ENCODE assay signal across 25 cellular contexts in genomic region chr6:138089325-138089724, GRCh38. TPM values are rescaled to one million over a fixed set of nuclear protein-coding genes. Genes with fewer than 3 reads are reported as not detected.
DNase-seq lines count a peak whose midpoint lies in the region; ATAC-seq, FAIRE-seq and TF ChIP-seq lines count a peak whose summit lies in the region.
"Had no signal": no experiment of that assay in that cellular context is flagged by ENCODE, and none has a peak within 500 bp of the region (broad histone marks: within the 10 kb centered on the region; RNA-seq: fewer than 3 reads in every experiment).

No MANE protein-coding gene starts in this region.

- BruUV-seq in HCT116 (replicated peaks; lab: Mats Ljungman, UMichigan) = no TSS peak

- H3K4me3 Mint-ChIP-seq in mesothelial cell of epicardium = no peak overlapping the region
- no peak overlapping the region for H3K4me3 Mint-ChIP-seq in activated CD8-positive, alpha-beta T cell treated with anti-CD3 and anti-CD28 coated beads, Interleukin-2, amount 10 ng/mL, durations not matched to agents 7 days and 5 days
- H3K4me3 Mint-ChIP-seq: activated CD4-positive, alpha-beta memory T cell treated with anti-CD3 and anti-CD28 coated beads, Interleukin-2, amount 10 ng/mL, durations not matched to agents 7 days and 5 days; activated naive CD4-positive, alpha-beta T cell treated with anti-CD3 and anti-CD28 coated beads for 36 hours; activated T-cell treated with anti-CD3 and anti-CD28 coated beads, Interleukin-2, amount 50 U/mL, for 24 hours; CD4-positive, CD25-positive, alpha-beta regulatory T cell; central memory CD8-positive, alpha-beta T cell had no signal

- no peaks in the 10 kb centered on the region for H3K9me3 Mint-ChIP-seq in mesothelial cell of epicardium
- H3K9me3 Mint-ChIP-seq in activated CD8-positive, alpha-beta T cell treated with anti-CD3 and anti-CD28 coated beads, Interleukin-2, amount 10 ng/mL, durations not matched to agents 7 days and 5 days (ENCODE audit: insufficient read depth) = no peaks in the 10 kb centered on the region
- H3K9me3 Mint-ChIP-seq: activated CD4-positive, alpha-beta memory T cell treated with anti-CD3 and anti-CD28 coated beads, Interleukin-2, amount 10 ng/mL, durations not matched to agents 7 days and 5 days; activated naive CD4-positive, alpha-beta T cell treated with anti-CD3 and anti-CD28 coated beads for 36 hours; activated T-cell treated with anti-CD3 and anti-CD28 coated beads, Interleukin-2, amount 50 U/mL, for 24 hours; CD4-positive, CD25-positive, alpha-beta regulatory T cell; central memory CD8-positive, alpha-beta T cell had no signal

- no peaks in the 10 kb centered on the region for H3K9me3 ChIP-seq in HCT116 (ENCODE audit: control insufficient read depth in 1 of 2, insufficient read depth in 1 of 2, low read depth in 1 of 2, low read length in 2 of 2)
- H3K9me3 ChIP-seq: transverse colon had no signal

- H2AFZ ChIP-seq in HCT116 (ENCODE audit: low read depth, low read length, poor library complexity, severe bottlenecking) = no peak overlapping the region

- no peaks in the 10 kb centered on the region for H4K20me1 ChIP-seq in HCT116 (ENCODE audit: insufficient read depth)

- RAD21 ChIA-PET in HCT116 (lab: Charles Lee; ENCODE audit: low non-redundant PET in 1 of 2, low total read pairs in 2 of 2, uncharacterized antibody in 2 of 2, unreplicated experiment in 2 of 2) = no interaction called here

- ATAC-seq in HCT116 = no peak
- ATAC-seq in HG03097 (IDR thresholded peaks at IDR 0.05; ENCODE audit: low FRiP score, unreplicated experiment) = no peak
- ATAC-seq in GM19397 (IDR thresholded peaks at IDR 0.05; ENCODE audit: unreplicated experiment) = no peak
- no peak for ATAC-seq in GM18870 (IDR thresholded peaks at IDR 0.05; ENCODE audit: unreplicated experiment)
- no peak for ATAC-seq in activated CD8-positive, alpha-beta T cell treated with anti-CD3 and anti-CD28 coated beads, Interleukin-2, amount 10 ng/mL, durations not matched to agents 7 days and 5 days
- ATAC-seq: left lobe of liver; Right ventricle myocardium inferior; stimulated activated naive CD8-positive, alpha-beta T cell treated with anti-CD3 and anti-CD28 coated beads, Interleukin-15, Interleukin-2, amounts not matched to agents 100 U/mL and 50 U/mL, for 24 hours had no signal

- H3K27me3 ChIP-seq in HCT116 (ENCODE audit: insufficient read depth, low read length) (no peaks in the 10 kb centered on the region), bronchial epithelial cell (ENCODE audit: control insufficient read depth, insufficient read depth, low read length) (no peaks in the 10 kb centered on the region)
- H3K27me3 ChIP-seq: transverse colon had no signal

- H3K4me3 ChIP-seq in HCT116 (replicated peaks in 1 of 2; ENCODE audit: low read depth in 1 of 2, low read length in 2 of 2) = no peak overlapping the region
- H3K4me3 ChIP-seq in bronchial epithelial cell (ENCODE audit: low read depth, low read length) = no peak overlapping the region
- H3K4me3 ChIP-seq: transverse colon had no signal

- no peaks in the 10 kb centered on the region for H3K79me2 ChIP-seq in HCT116 (ENCODE audit: insufficient read depth, low read length)

- H3K36me3 ChIP-seq in HCT116 (ENCODE audit: control insufficient read depth in 1 of 2, insufficient read depth in 2 of 2, low read length in 2 of 2) = peaks cover 2 to 12% of the 10 kb centered on the region in 2 experiments; a peak in 3 of 4 replicates
- H3K36me3 ChIP-seq in bronchial epithelial cell (ENCODE audit: control insufficient read depth, insufficient read depth, low read length) = peaks cover 5% of the 10 kb centered on the region

- no peak overlapping the region for H3K9ac ChIP-seq in HCT116 (ENCODE audit: low read length)

- no peak for TF ChIP-seq POLR2A in HCT116 (IDR thresholded peaks at IDR 0.05; ENCODE audit: borderline replicate concordance, extremely low read depth, insufficient read depth, insufficient read length)

- intact Hi-C loops in HCT116 (cut with micrococcal nuclease) = loop anchor here (5.0 kb wide), 1 partner anchor 82 kb away; no protein-coding TSS in a partner anchor

- H3K4me1 ChIP-seq in HCT116 (ENCODE audit: control insufficient read depth in 1 of 2, insufficient read depth in 2 of 2, low read length in 2 of 2) = peaks cover 44 to 51% of the 10 kb centered on the region in 2 experiments

- peaks cover 11% of the 10 kb centered on the region for H3K36me3 Mint-ChIP-seq in mesothelial cell of epicardium
- no peaks in the 10 kb centered on the region for H3K36me3 Mint-ChIP-seq in activated CD8-positive, alpha-beta T cell treated with anti-CD3 and anti-CD28 coated beads, Interleukin-2, amount 10 ng/mL, durations not matched to agents 7 days and 5 days (ENCODE audit: low read depth)

- no peaks in the 10 kb centered on the region for H3K9me2 ChIP-seq in HCT116 (ENCODE audit: insufficient read depth)

- H3K4me2 ChIP-seq in HCT116 (ENCODE audit: low read length) = peak overlapping the region; percentile 80

- POLR2A ChIA-PET in HCT116 (lab: Charles Lee) = no interaction called here
- POLR2A ChIA-PET in activated CD8-positive, alpha-beta T cell treated with anti-CD3 and anti-CD28 coated beads, Interleukin-2, amount 10 ng/mL, durations not matched to agents 7 days and 5 days (lab: Charles Lee) = no interaction called here

- no peaks in the 10 kb centered on the region for H3K27me3 Mint-ChIP-seq in mesothelial cell of epicardium (ENCODE audit: low read depth)
- H3K27me3 Mint-ChIP-seq in activated CD8-positive, alpha-beta T cell treated with anti-CD3 and anti-CD28 coated beads, Interleukin-2, amount 10 ng/mL, durations not matched to agents 7 days and 5 days (ENCODE audit: low read depth) = peaks cover 29% of the 10 kb centered on the region
- H3K27me3 Mint-ChIP-seq: activated CD4-positive, alpha-beta memory T cell treated with anti-CD3 and anti-CD28 coated beads, Interleukin-2, amount 10 ng/mL, durations not matched to agents 7 days and 5 days; central memory CD8-positive, alpha-beta T cell had no signal

- no peak for FAIRE-seq in bronchial epithelial cell (lab: Jason Lieb, UNC)
- FAIRE-seq: GM12891, H54 had no signal

- peak overlapping the region; percentile 83 for H3K27ac ChIP-seq in HCT116 (ENCODE audit: low read depth, low read length)

- peak overlapping the region; percentile 78 for H3K27ac Mint-ChIP-seq in mesothelial cell of epicardium
- H3K27ac Mint-ChIP-seq in activated CD8-positive, alpha-beta T cell treated with anti-CD3 and anti-CD28 coated beads, Interleukin-2, amount 10 ng/mL, durations not matched to agents 7 days and 5 days = no peak overlapping the region
- H3K27ac Mint-ChIP-seq: activated CD4-positive, alpha-beta memory T cell treated with anti-CD3 and anti-CD28 coated beads, Interleukin-2, amount 10 ng/mL, durations not matched to agents 7 days and 5 days; activated naive CD4-positive, alpha-beta T cell treated with anti-CD3 and anti-CD28 coated beads for 36 hours; activated T-cell treated with anti-CD3 and anti-CD28 coated beads, Interleukin-2, amount 50 U/mL, for 24 hours; CD4-positive, CD25-positive, alpha-beta regulatory T cell had no signal

- no peak for TF ChIP-seq RAD21 in HCT116 (IDR thresholded peaks at IDR 0.05; ENCODE audit: low read depth)

- TF ChIP-seq CTCF in HCT116 (IDR thresholded peaks at IDR 0.05 in 2 of 3, conservative IDR thresholded peaks at IDR 0.05 in 1 of 3; ENCODE audit: borderline replicate concordance in 1 of 3, insufficient read depth in 1 of 3, low read depth in 2 of 3, low read length in 2 of 3) (no peak), bronchial epithelial cell (IDR thresholded peaks at IDR 0.05; ENCODE audit: insufficient read depth, low read length, severe bottlenecking) (no peak), mesothelial cell of epicardium (IDR thresholded peaks at IDR 0.05; ENCODE audit: unreplicated experiment) (no peak)

- CTCF ChIA-PET in HCT116 (lab: Charles Lee) = no interaction called here
- CTCF ChIA-PET in activated CD8-positive, alpha-beta T cell treated with anti-CD3 and anti-CD28 coated beads, Interleukin-2, amount 10 ng/mL, durations not matched to agents 7 days and 5 days (lab: Charles Lee) = interaction anchor here (0.7 kb wide), 1 partner anchor 27 kb away, joined by 3 read pairs; no protein-coding TSS in a partner anchor

- no peak for DNase-seq in HCT116 (ENCODE audit: low read depth, low spot score)
- DNase-seq in NCI-H146 treated with DMSO at 0.1 percent for 48 hours (lab: John Stamatoyannopoulos, UW; ENCODE audit: unreplicated experiment) = peak; percentile 21
- peak; percentile 56 for DNase-seq in bronchial epithelial cell (ENCODE audit: low read depth)
- DNase-seq in mesothelial cell of epicardium (ENCODE audit: low spot score in 2 of 2, unreplicated experiment in 2 of 2) = no peak
- DNase-seq in activated CD8-positive, alpha-beta T cell treated with anti-CD3 and anti-CD28 coated beads, Interleukin-2, amount 10 ng/mL, durations not matched to agents 7 days and 5 days = no peak
- DNase-seq: activated CD4-positive, alpha-beta memory T cell treated with anti-CD3 and anti-CD28 coated beads, Interleukin-2, amount 10 ng/mL, durations not matched to agents 7 days and 5 days; activated CD4-positive, CD25-positive, alpha-beta regulatory T cell; activated naive CD4-positive, alpha-beta T cell treated with anti-CD3 and anti-CD28 coated beads for 36 hours; activated T-cell treated with anti-CD3 and anti-CD28 coated beads, Interleukin-2, amount 50 U/mL, for 24 hours; CD4-positive, CD25-positive, alpha-beta regulatory T cell; glutamatergic neuron; NCI-H1694; NCI-H446; posterior cingulate gyrus; stimulated activated CD4-positive, alpha-beta T cell treated with anti-CD3 and anti-CD28 coated beads, Interleukin-2, amount 100 ng/mL, for 48 hours; stimulated activated naive CD8-positive, alpha-beta T cell treated with anti-CD3 and anti-CD28 coated beads, Interleukin-15, Interleukin-2, amounts not matched to agents 100 U/mL and 50 U/mL, for 24 hours; transverse colon had no signal

- H3K4me1 Mint-ChIP-seq in mesothelial cell of epicardium = peaks cover 45% of the 10 kb centered on the region
- no peaks in the 10 kb centered on the region for H3K4me1 Mint-ChIP-seq in activated CD8-positive, alpha-beta T cell treated with anti-CD3 and anti-CD28 coated beads, Interleukin-2, amount 10 ng/mL, durations not matched to agents 7 days and 5 days (ENCODE audit: low read depth)
- H3K4me1 Mint-ChIP-seq: activated CD4-positive, alpha-beta memory T cell treated with anti-CD3 and anti-CD28 coated beads, Interleukin-2, amount 10 ng/mL, durations not matched to agents 7 days and 5 days; CD4-positive, CD25-positive, alpha-beta regulatory T cell; central memory CD8-positive, alpha-beta T cell had no signal

TF ChIP-seq in HCT116, 20 proteins besides CTCF, POLR2A, EP300 and RAD21 (continues in another document):
- TF ChIP-seq FOSL1 (IDR thresholded peaks at IDR 0.05; ENCODE audit: low read depth) = no peak

RNA-seq across cellular contexts. Expression of gene PERP, which starts 17.9 kb away (rescaled TPM):
- total RNA-seq in HCT116 (2021; ENCODE audit: unreplicated experiment) = 85.9 TPM
- 41.4 and 43.8 TPM in 2 replicates for polyA plus RNA-seq in HCT116 (2012)
- total RNA-seq in bronchial epithelial cell = 161 and 401 TPM in 2 replicates
- 54.4 to 57.6 TPM (median 55.6 TPM) in 3 replicates for total RNA-seq in mesothelial cell of epicardium
- total RNA-seq in activated CD8-positive, alpha-beta T cell treated with anti-CD3 and anti-CD28 coated beads, Interleukin-2, amount 10 ng/mL, durations not matched to agents 7 days and 5 days = 1 to 10 TPM; 3.8 to 3.9 TPM

Comparison
In these comparisons a context has a peak if more than half of its experiments do, and no peak if none do; other contexts are left out.
1. DNase-seq: peak in NCI-H146 treated with DMSO at 0.1 percent for 48 hours (single experiment) and bronchial epithelial cell (single experiment); none in HCT116 (single experiment), mesothelial cell of epicardium (0 of 2) and activated CD8-positive, alpha-beta T cell treated with anti-CD3 and anti-CD28 coated beads, Interleukin-2, amount 10 ng/mL, durations not matched to agents 7 days and 5 days (single experiment).
2. RNA of gene PERP, which starts 17.9 kb away (total RNA-seq): 161 to 401 TPM in bronchial epithelial cell, 85.9 TPM in HCT116 (single experiment) and 54.4 to 57.6 TPM in mesothelial cell of epicardium; 3.8 to 3.9 TPM in activated CD8-positive, alpha-beta T cell treated with anti-CD3 and anti-CD28 coated beads, Interleukin-2, amount 10 ng/mL, durations not matched to agents 7 days and 5 days; every median in the first group is over 10 times any median in the second.